ENCODE assay signal across 15 cellular contexts in the genomic region with DNA sequence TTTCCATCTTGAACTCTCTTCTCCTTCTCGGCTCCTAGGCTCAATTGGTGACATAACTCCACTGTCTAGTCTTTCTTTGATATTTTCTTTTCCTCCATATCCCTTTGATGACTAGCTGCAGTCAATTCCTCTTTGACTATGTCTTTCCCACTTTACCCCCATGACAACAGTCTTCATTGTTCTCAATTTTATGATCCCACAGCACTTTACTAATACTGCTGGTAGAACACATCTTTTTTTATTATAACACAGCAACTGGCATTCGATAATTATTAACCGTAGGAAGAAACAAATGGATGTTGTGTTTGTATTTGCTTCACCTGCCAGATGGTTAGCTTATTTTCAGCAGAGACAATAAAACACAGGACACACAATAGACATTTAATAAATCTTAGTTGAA. TPM values are rescaled to one million over a fixed set of nuclear protein-coding genes. Genes with fewer than 3 reads are reported as not detected.
A peak's percentile ranks its signal among the peaks of the same experiment; 100 is the strongest.
DNase-seq lines count a peak whose midpoint lies in the region; ATAC-seq, FAIRE-seq and TF ChIP-seq lines count a peak whose summit lies in the region.
"Had no signal": no experiment of that assay in that cellular context is flagged by ENCODE, and none has a peak within 500 bp of the region (broad histone marks: within the 10 kb centered on the region; RNA-seq: fewer than 3 reads in every experiment).

No MANE protein-coding gene starts in this region.

- no peaks in the 10 kb centered on the region for H3K9me3 ChIP-seq in small intestine (ENCODE audit: control insufficient read depth, low read depth)
- H3K9me3 ChIP-seq: Caco-2 had no signal

- H3K4me1 ChIP-seq in small intestine (ENCODE audit: control insufficient read depth in 2 of 2, insufficient read depth in 1 of 2, low read depth in 1 of 2, low read length in 1 of 2) = no peaks in the 10 kb centered on the region

- H3K4me3 ChIP-seq in small intestine (ENCODE audit: low read depth in 1 of 2, low read length in 2 of 2) = no peak overlapping the region
- H3K4me3 ChIP-seq: GM12878, GM23248 had no signal

- no peak overlapping the region for H3K27ac Mint-ChIP-seq in nephron progenitor cell
- H3K27ac Mint-ChIP-seq: CD14-positive monocyte; CD8-positive, alpha-beta T cell; IgD-negative memory B cell had no signal

- WGBS in small intestine, 3 donors = 19 to 63% (median 35%) methylated on average over 3 of the region's 3 CpGs

- no peak for FAIRE-seq in small intestine (lab: Jason Lieb, UNC)
- FAIRE-seq: GM12878, GM18507 had no signal

- peaks cover 5% of the 10 kb centered on the region for H3K9me3 Mint-ChIP-seq in nephron progenitor cell
- H3K9me3 Mint-ChIP-seq: CD14-positive monocyte; CD8-positive, alpha-beta T cell had no signal

- H3K27ac ChIP-seq in small intestine (ENCODE audit: low read depth in 1 of 2, low read length in 1 of 2) = no peak overlapping the region
- H3K27ac ChIP-seq: GM23248 had no signal

- H3K4me3 Mint-ChIP-seq in nephron progenitor cell = no peak overlapping the region
- H3K4me3 Mint-ChIP-seq: CD14-positive monocyte; CD8-positive, alpha-beta T cell; IgD-negative memory B cell had no signal

- H3K4me1 Mint-ChIP-seq in nephron progenitor cell = peaks cover 19% of the 10 kb centered on the region

- H3K27me3 Mint-ChIP-seq in nephron progenitor cell (ENCODE audit: low read depth, poor library complexity) = no peaks in the 10 kb centered on the region

- DNase-seq in NCI-H1105 (lab: John Stamatoyannopoulos, UW) (peak; percentile 19), NCI-H526 treated with DMSO at 0.1 percent for 48 hours (lab: John Stamatoyannopoulos, UW) (peak; percentile 45), SW480 (ENCODE audit: low spot score) (peak; percentile 84), small intestine (peak; percentile 10), germinal center (ENCODE audit: low spot score) (no peak), nephron progenitor cell (no peak)
- DNase-seq: Caco-2; CD8-positive, alpha-beta T cell; GM23248 had no signal

- no peaks in the 10 kb centered on the region for H3K36me3 Mint-ChIP-seq in nephron progenitor cell (ENCODE audit: low read depth)
- H3K36me3 Mint-ChIP-seq: CD14-positive monocyte; CD8-positive, alpha-beta T cell; IgD-negative memory B cell had no signal

- no peaks in the 10 kb centered on the region for H3K36me3 ChIP-seq in small intestine (ENCODE audit: control insufficient read depth in 2 of 2, insufficient read depth in 2 of 2, low read length in 2 of 2)

- TF ChIP-seq CTCF in nephron progenitor cell (IDR thresholded peaks at IDR 0.05) = no peak

- H3K27me3 ChIP-seq in small intestine (ENCODE audit: control insufficient read depth in 2 of 2, insufficient read depth in 2 of 2, low read length in 2 of 2) = peaks cover 0 to 4% of the 10 kb centered on the region in 2 donors

- no peak for ATAC-seq in HG03571 (IDR thresholded peaks at IDR 0.05; ENCODE audit: unreplicated experiment)
- ATAC-seq: CD8-positive, alpha-beta T cell; GM12878 had no signal

RNA-seq across cellular contexts. Expression of gene KRTAP3-3, which starts 1.3 kb away (rescaled TPM):
- not detected for polyA plus RNA-seq in small intestine
- polyA plus RNA-seq: BJ, CD14-positive monocyte, GM12878, GM23248, IgD-negative memory B cell had no signal

RNA-seq across cellular contexts. Expression of gene KRTAP3-2, which starts 7.0 kb away (rescaled TPM):
- not detected for polyA plus RNA-seq in small intestine
- polyA plus RNA-seq: BJ, CD14-positive monocyte, GM12878, GM23248, IgD-negative memory B cell had no signal

RNA-seq across cellular contexts. Expression of gene KRT40, which starts 8.5 kb away (rescaled TPM):
- polyA plus RNA-seq in small intestine = under 1 TPM in 2 of 3 donors, not detected in 1; 0.10 to 0.45 TPM
- polyA plus RNA-seq: BJ, CD14-positive monocyte, GM12878, GM23248, IgD-negative memory B cell had no signal

RNA-seq across cellular contexts. Expression of gene KRTAP3-1, which starts 16.3 kb away (rescaled TPM):
- polyA plus RNA-seq in small intestine = not detected
- polyA plus RNA-seq: BJ, CD14-positive monocyte, GM12878, GM23248, IgD-negative memory B cell had no signal

RNA-seq across cellular contexts. Expression of gene KRT39, which starts 25.9 kb away (rescaled TPM):
- polyA plus RNA-seq in small intestine = under 1 TPM in 1 of 3 donors, not detected in 2; 0.03 TPM
- polyA plus RNA-seq: BJ, CD14-positive monocyte, GM12878, GM23248, IgD-negative memory B cell had no signal

Comparison
In these comparisons a context has a peak if more than half of its experiments do, and no peak if none do; other contexts are left out.
1. DNase-seq: peak in NCI-H1105 (single experiment), NCI-H526 treated with DMSO at 0.1 percent for 48 hours (single experiment), SW480 (single experiment) and small intestine (single experiment); none in germinal center (single experiment) and nephron progenitor cell (single experiment).